In genomic region chr10:102988404-102989314, GRCh38 we compare ENCODE assay signal across 14 cellular contexts.
DNase-seq lines count a peak whose midpoint lies in the region; ATAC-seq, FAIRE-seq and TF ChIP-seq lines count a peak whose summit lies in the region.
"Had no signal": no experiment of that assay in that cellular context is flagged by ENCODE, and none has a peak within 500 bp of the region (broad histone marks: within the 10 kb centered on the region; RNA-seq: fewer than 3 reads in every experiment).

No MANE protein-coding gene starts in this region.

- no peak for FAIRE-seq in GM12878 (lab: Jason Lieb, UNC)

- no peak for ATAC-seq in GM12878
- no peak for ATAC-seq in activated naive CD4-positive, alpha-beta T cell treated with anti-CD3 and anti-CD28 coated beads, Interleukin-2, amount 50 U/mL, for 72 hours

- H3K4me1 ChIP-seq in GM12878 (ENCODE audit: control insufficient read depth, insufficient read depth, low read length) = no peaks in the 10 kb centered on the region
- H3K4me1 ChIP-seq in endodermal cell (ENCODE audit: control insufficient read depth, insufficient read depth, low read length) = no peaks in the 10 kb centered on the region

- peaks cover 26% of the 10 kb centered on the region for H3K4me1 Mint-ChIP-seq in nephron progenitor cell
- peaks cover 4% of the 10 kb centered on the region for H3K4me1 Mint-ChIP-seq in endodermal cell

- DNase-seq in ELR (ENCODE audit: low read depth) (peak; percentile 30), NCI-H526 (lab: John Stamatoyannopoulos, UW) (peak; percentile 83 to 86), GM12878 (ENCODE audit: low read depth, low spot score) (no peak), nephron progenitor cell (no peak), NCI-H1417 treated with DMSO at 0.1 percent for 48 hours (lab: John Stamatoyannopoulos, UW) (no peak), endodermal cell (no peak)
- no peak for DNase-seq in activated naive CD4-positive, alpha-beta T cell treated with anti-CD3 and anti-CD28 coated beads, Interleukin-2, amount 50 U/mL, for 72 hours (ENCODE audit: low spot score in 2 of 2)
- DNase-seq: activated CD4-positive, alpha-beta T cell treated with anti-CD3 and anti-CD28 coated beads for 4 hours; activated effector memory CD4-positive, alpha-beta T cell treated with anti-CD3 and anti-CD28 coated beads, Interleukin-2, amount 50 U/mL, for 16 hours; cortex of kidney; hippocampal formation; NCI-H1930; SHP77 had no signal

- TF ChIP-seq EP300 in GM12878 (IDR thresholded peaks at IDR 0.05; ENCODE audit: borderline replicate concordance in 1 of 2, control insufficient read depth in 1 of 2, low read depth in 2 of 2, low read length in 2 of 2) = no peak

- CTCF ChIA-PET in GM12878 (lab: Yijun Ruan, JAX) = no interaction called here

- H3K27me3 ChIP-seq in GM12878 (replicated peaks in 1 of 2; ENCODE audit: control insufficient read depth in 2 of 2, insufficient read depth in 2 of 2, low read length in 1 of 2) (no peaks in the 10 kb centered on the region), endodermal cell (ENCODE audit: control insufficient read depth, insufficient read depth, low read length, poor library complexity, severe bottlenecking) (no peaks in the 10 kb centered on the region)
- H3K27me3 ChIP-seq: right atrium auricular region had no signal

- H3K9me3 ChIP-seq in GM12878 (replicated peaks; ENCODE audit: control insufficient read depth, insufficient read depth, low read length) = no peaks in the 10 kb centered on the region
- no peaks in the 10 kb centered on the region for H3K9me3 ChIP-seq in endodermal cell (ENCODE audit: control insufficient read depth, low read length)
- H3K9me3 ChIP-seq: right atrium auricular region had no signal

- intact Hi-C loops in GM12878 (cut with micrococcal nuclease; ENCODE audit: unreplicated experiment) = no loop called here

- H3K4me3 ChIP-seq in GM12878 (no peak overlapping the region), endodermal cell (ENCODE audit: low read length) (no peak overlapping the region)
- H3K4me3 ChIP-seq: right atrium auricular region had no signal

- TF ChIP-seq CTCF in GM12878 (IDR thresholded peaks at IDR 0.05 in 2 of 3, conservative IDR thresholded peaks at IDR 0.05 in 1 of 3; ENCODE audit: control insufficient read depth in 2 of 3, extremely low read depth in 1 of 3, insufficient read depth in 1 of 3, low read depth in 3 of 3, low read length in 3 of 3) = no peak
- TF ChIP-seq CTCF in nephron progenitor cell (IDR thresholded peaks at IDR 0.05) = no peak
- no peak for TF ChIP-seq CTCF in endodermal cell (conservative IDR thresholded peaks at IDR 0.05)

- H3K9ac ChIP-seq in GM12878 (ENCODE audit: control insufficient read depth, insufficient read depth, low read length) (no peak overlapping the region), endodermal cell (ENCODE audit: extremely low read depth, low read length, poor library complexity, severe bottlenecking) (no peak overlapping the region)

- H3K27ac ChIP-seq in GM12878 (ENCODE audit: control insufficient read depth, insufficient read depth) (no peak overlapping the region), endodermal cell (ENCODE audit: low read depth, low read length) (no peak overlapping the region)
- H3K27ac ChIP-seq: right atrium auricular region had no signal

- no peak overlapping the region for H3K4me2 ChIP-seq in GM12878 (ENCODE audit: control insufficient read depth, insufficient read depth)

- no peaks in the 10 kb centered on the region for H3K79me2 ChIP-seq in GM12878 (ENCODE audit: control insufficient read depth, insufficient read depth, low read length)

- no peak for TF ChIP-seq RAD21 in GM12878 (IDR thresholded peaks at IDR 0.05; ENCODE audit: insufficient read depth, low read depth, low read length)

- no TSS peak for BruUV-seq in GM12878 (replicated peaks; lab: Mats Ljungman, UMichigan)

- no peak for TF ChIP-seq POLR2A in GM12878 (IDR thresholded peaks at IDR 0.05; ENCODE audit: low read depth, low read length)

- H3K4me3 Mint-ChIP-seq in nephron progenitor cell = no peak overlapping the region
- H3K4me3 Mint-ChIP-seq in endodermal cell = no peak overlapping the region

- RAD21 ChIA-PET in GM12878 (lab: Charles Lee; ENCODE audit: unreplicated experiment) = no interaction called here

- SMC1A ChIA-PET in GM12878 (lab: Charles Lee; ENCODE audit: uncharacterized antibody, unreplicated experiment) = no interaction called here

- WGBS in GM12878 (ENCODE audit: insufficient coverage, insufficient replicate concordance, low lambda C conversion rate, missing lambda C conversion rate) = 52% methylated on average over 8 of the region's 8 CpGs
- WGBS in endodermal cell (ENCODE audit: insufficient coverage in 1 of 2, insufficient read length in 1 of 2), 2 experiments = 95 to 96% methylated on average over 8 of the region's 8 CpGs

- in situ Hi-C loops in GM12878 (cut with MboI) = no loop called here

- H3K36me3 ChIP-seq in GM12878 (ENCODE audit: control insufficient read depth in 2 of 2, insufficient read depth in 2 of 2, low read length in 1 of 2) = no peaks in the 10 kb centered on the region
- H3K36me3 ChIP-seq in endodermal cell (ENCODE audit: control insufficient read depth, insufficient read depth, low read length) = no peaks in the 10 kb centered on the region
- H3K36me3 ChIP-seq: right atrium auricular region had no signal

- peak overlapping the region; percentile 73 for H3K27ac Mint-ChIP-seq in nephron progenitor cell
- H3K27ac Mint-ChIP-seq in endodermal cell = no peak overlapping the region
- H3K27ac Mint-ChIP-seq in activated naive CD4-positive, alpha-beta T cell treated with anti-CD3 and anti-CD28 coated beads, Interleukin-2, amount 50 U/mL, for 72 hours = no peak overlapping the region

- POLR2A ChIA-PET in GM12878 (lab: Charles Lee) = no interaction called here

- H3K36me3 Mint-ChIP-seq in nephron progenitor cell (ENCODE audit: low read depth) (no peaks in the 10 kb centered on the region), endodermal cell (ENCODE audit: low read depth) (no peaks in the 10 kb centered on the region)
- no peaks in the 10 kb centered on the region for H3K36me3 Mint-ChIP-seq in activated naive CD4-positive, alpha-beta T cell treated with anti-CD3 and anti-CD28 coated beads, Interleukin-2, amount 50 U/mL, for 72 hours

- no peaks in the 10 kb centered on the region for H3K9me3 Mint-ChIP-seq in nephron progenitor cell
- H3K9me3 Mint-ChIP-seq in endodermal cell = no peaks in the 10 kb centered on the region
- no peaks in the 10 kb centered on the region for H3K9me3 Mint-ChIP-seq in activated naive CD4-positive, alpha-beta T cell treated with anti-CD3 and anti-CD28 coated beads, Interleukin-2, amount 50 U/mL, for 72 hours

- no peaks in the 10 kb centered on the region for H4K20me1 ChIP-seq in GM12878 (ENCODE audit: control insufficient read depth, insufficient read depth)

- H3K27me3 Mint-ChIP-seq in nephron progenitor cell (ENCODE audit: low read depth, poor library complexity) = peaks cover 10% of the 10 kb centered on the region
- no peaks in the 10 kb centered on the region for H3K27me3 Mint-ChIP-seq in endodermal cell (ENCODE audit: insufficient read depth)

- no peak overlapping the region for H2AFZ ChIP-seq in GM12878 (ENCODE audit: control insufficient read depth, low read depth, low read length)

TF ChIP-seq in GM12878, 131 proteins besides CTCF, POLR2A, EP300 and RAD21:
- TF ChIP-seq RUNX3 (IDR thresholded peaks at IDR 0.05; ENCODE audit: low read length) (peak; percentile 23; the same call in 1 of the 2 replicates), SRF (IDR thresholded peaks at IDR 0.05; ENCODE audit: low read depth in 2 of 2, low read length in 2 of 2) (no peak)

Comparison
In these comparisons a context has a peak if more than half of its experiments do, and no peak if none do; other contexts are left out.
1. DNase-seq: peak in ELR (single experiment) and NCI-H526 (2 of 2); none in GM12878 (single experiment), nephron progenitor cell (single experiment), NCI-H1417 treated with DMSO at 0.1 percent for 48 hours (single experiment), endodermal cell (single experiment) and activated naive CD4-positive, alpha-beta T cell treated with anti-CD3 and anti-CD28 coated beads, Interleukin-2, amount 50 U/mL, for 72 hours (0 of 2).